23 cellular contexts compared by ENCODE assay signal in genomic region chr4:135515295-135515694, GRCh38.
DNase-seq lines count a peak whose midpoint lies in the region; ATAC-seq and TF ChIP-seq lines count a peak whose summit lies in the region.
"Had no signal": no experiment of that assay in that cellular context is flagged by ENCODE, and none has a peak within 500 bp of the region (broad histone marks: within the 10 kb centered on the region; RNA-seq: fewer than 3 reads in every experiment).

No MANE protein-coding gene starts in this region.

- TF ChIP-seq CTCF in HFFc6 (IDR thresholded peaks at IDR 0.05) (no peak), sigmoid colon (IDR thresholded peaks at IDR 0.05) (no peak)

- 55 to 77% methylated on average over 3 of the region's 3 CpGs for WGBS in sigmoid colon, 2 donors

- H3K9me3 ChIP-seq in SJCRH30 (replicated peaks), result no peaks in the 10 kb centered on the region
- no peaks in the 10 kb centered on the region for H3K9me3 ChIP-seq in sigmoid colon
- H3K9me3 ChIP-seq: uterus had no signal

- no peaks in the 10 kb centered on the region; the same call in 1 of the 2 replicates for H3K27me3 Mint-ChIP-seq in HFFc6 (ENCODE audit: insufficient read depth)
- H3K27me3 Mint-ChIP-seq: stimulated activated naive B cell treated with anti-CD40 and anti-IgM and Interleukin-4, amounts not matched to agents 10 μg/mL and 1 μg/mL and 100 μg/mL, for 72 hours had no signal

- H3K4me3 ChIP-seq in SJCRH30, result no peak overlapping the region
- H3K4me3 ChIP-seq in sigmoid colon, result no peak overlapping the region
- H3K4me3 ChIP-seq: dorsolateral prefrontal cortex, uterus had no signal

- H3K27ac ChIP-seq in SJCRH30 (no peak overlapping the region), sigmoid colon (no peak overlapping the region)
- H3K27ac ChIP-seq: dorsolateral prefrontal cortex, uterus had no signal

- H3K27me3 ChIP-seq in SJCRH30 (no peaks in the 10 kb centered on the region), sigmoid colon (no peaks in the 10 kb centered on the region)
- H3K27me3 ChIP-seq: dorsolateral prefrontal cortex, uterus had no signal

- no peaks in the 10 kb centered on the region for H3K9me3 Mint-ChIP-seq in HFFc6
- H3K9me3 Mint-ChIP-seq: stimulated activated naive B cell treated with anti-CD40 and anti-IgM and Interleukin-4, amounts not matched to agents 10 μg/mL and 1 μg/mL and 100 μg/mL, for 72 hours had no signal

- H3K4me1 ChIP-seq in SJCRH30, result no peaks in the 10 kb centered on the region
- H3K4me1 ChIP-seq in sigmoid colon, result no peaks in the 10 kb centered on the region
- H3K4me1 ChIP-seq: uterus had no signal

- peak overlapping the region; percentile 66; the same call in 1 of the 2 replicates for H3K4me3 Mint-ChIP-seq in HFFc6
- H3K4me3 Mint-ChIP-seq: CD8-positive, alpha-beta T cell; stimulated activated naive B cell treated with anti-CD40 and anti-IgM and Interleukin-4, amounts not matched to agents 10 μg/mL and 1 μg/mL and 100 μg/mL, for 72 hours; T-helper 2 cell treated with Interferon-gamma antibody and Interleukin-4, amounts not matched to agents 5 μg/mL and 100 μg/mL, for 36 hours had no signal

- DNase-seq in HFFc6, result no peak
- peak; percentile 30 to 60 for DNase-seq in SJCRH30
- peak; percentile 23 for DNase-seq in fibroblast of peridontal ligament (ENCODE audit: extremely low read depth)
- peak; percentile 26 for DNase-seq in smooth muscle cell of the brain vasculature (ENCODE audit: low read depth, low spot score)
- DNase-seq in stimulated activated naive CD8-positive, alpha-beta T cell treated with anti-CD3 and anti-CD28 coated beads, Interleukin-15, Interleukin-2, amounts not matched to agents 100 U/mL and 50 U/mL, for 24 hours, result no peak
- DNase-seq in sigmoid colon, result no peak
- DNase-seq: activated CD4-positive, alpha-beta T cell treated with anti-CD3 and anti-CD28 coated beads for 48 hours; activated naive CD4-positive, alpha-beta T cell treated with Interleukin-2 at 50 U/mL for 16 hours; activated T-cell treated with anti-CD3 and anti-CD28 coated beads, Interleukin-2, amount 50 U/mL, for 48 hours; AML-193; amygdala; CD8-positive, alpha-beta T cell; dorsolateral prefrontal cortex; head of caudate nucleus; NCI-H1048; NCI-H187 treated with DMSO at 0.1 percent for 48 hours; NCI-H69; nucleus accumbens; stimulated activated CD4-positive, alpha-beta T cell treated with anti-CD3 and anti-CD28 coated beads, Interleukin-4, amount 100 ng/mL, for 24 hours; stimulated activated naive B cell treated with anti-CD40 and anti-IgM and Interleukin-4, amounts not matched to agents 10 μg/mL and 1 μg/mL and 100 μg/mL, for 72 hours; uterus had no signal

- H3K4me1 Mint-ChIP-seq in HFFc6 (ENCODE audit: low read depth), result peaks cover 26% of the 10 kb centered on the region; the same call in 1 of the 2 replicates
- H3K4me1 Mint-ChIP-seq: stimulated activated naive B cell treated with anti-CD40 and anti-IgM and Interleukin-4, amounts not matched to agents 10 μg/mL and 1 μg/mL and 100 μg/mL, for 72 hours had no signal

- ATAC-seq in stimulated activated naive CD8-positive, alpha-beta T cell treated with anti-CD3 and anti-CD28 coated beads, Interleukin-15, Interleukin-2, amounts not matched to agents 100 U/mL and 50 U/mL, for 24 hours, result no peak
- no peak for ATAC-seq in GM18907 (IDR thresholded peaks at IDR 0.05; ENCODE audit: unreplicated experiment)
- ATAC-seq: CD8-positive, alpha-beta T cell; stimulated activated naive B cell treated with anti-CD40 and anti-IgM and Interleukin-4, amounts not matched to agents 10 μg/mL and 1 μg/mL and 100 μg/mL, for 72 hours had no signal

- peak overlapping the region; percentile 47; the same call in 1 of the 2 replicates for H3K27ac Mint-ChIP-seq in HFFc6
- H3K27ac Mint-ChIP-seq: CD8-positive, alpha-beta T cell; stimulated activated naive B cell treated with anti-CD40 and anti-IgM and Interleukin-4, amounts not matched to agents 10 μg/mL and 1 μg/mL and 100 μg/mL, for 72 hours; T-helper 2 cell treated with Interferon-gamma antibody and Interleukin-4, amounts not matched to agents 5 μg/mL and 100 μg/mL, for 36 hours had no signal

- H3K36me3 ChIP-seq in SJCRH30 (no peaks in the 10 kb centered on the region), sigmoid colon (no peaks in the 10 kb centered on the region)
- H3K36me3 ChIP-seq: uterus had no signal

- TF ChIP-seq POLR2A in sigmoid colon (IDR thresholded peaks at IDR 0.05), result no peak

- H3K36me3 Mint-ChIP-seq in HFFc6 (ENCODE audit: low read depth), result no peaks in the 10 kb centered on the region
- H3K36me3 Mint-ChIP-seq: CD8-positive, alpha-beta T cell; stimulated activated naive B cell treated with anti-CD40 and anti-IgM and Interleukin-4, amounts not matched to agents 10 μg/mL and 1 μg/mL and 100 μg/mL, for 72 hours had no signal

- intact Hi-C loops in sigmoid colon (cut with DNase I), result no loop called here

- TF ChIP-seq EP300 in sigmoid colon (IDR thresholded peaks at IDR 0.05), result no peak

Comparison
In these comparisons a context has a peak if more than half of its experiments do, and no peak if none do; other contexts are left out.
1. DNase-seq: peak in SJCRH30 (2 of 2), fibroblast of peridontal ligament (single experiment) and smooth muscle cell of the brain vasculature (single experiment); none in HFFc6 (single experiment), stimulated activated naive CD8-positive, alpha-beta T cell treated with anti-CD3 and anti-CD28 coated beads, Interleukin-15, Interleukin-2, amounts not matched to agents 100 U/mL and 50 U/mL, for 24 hours (single experiment) and sigmoid colon (single experiment).